7 cellular contexts compared by ENCODE assay signal in genomic region chr19:18940791-18941627, GRCh38. TPM values are rescaled to one million over a fixed set of nuclear protein-coding genes. Genes with fewer than 3 reads are reported as not detected.
DNase-seq lines count a peak whose midpoint lies in the region; ATAC-seq, FAIRE-seq and TF ChIP-seq lines count a peak whose summit lies in the region.

HOMER3 (minus strand) TSS chr19:18941217; CDS start chr19:18938982, 2,235 bp downstream.

- peaks cover 2% of the 10 kb centered on the region for H3K36me3 Mint-ChIP-seq in central memory CD8-positive, alpha-beta T cell (ENCODE audit: insufficient read depth)

- ATAC-seq in activated CD4-positive, CD25-positive, alpha-beta regulatory T cell treated with anti-CD3 and anti-CD28 coated beads, Interleukin-2, amount 50 U/mL, for 24 hours = peak; percentile 86 to 89
- ATAC-seq in central memory CD8-positive, alpha-beta T cell (replicated peaks; ENCODE audit: extremely low read depth, poor library complexity, severe bottlenecking) = peak; percentile 79
- no peak for ATAC-seq in HG02970 (IDR thresholded peaks at IDR 0.05; ENCODE audit: low FRiP score, unreplicated experiment)

- H3K9me3 Mint-ChIP-seq in central memory CD8-positive, alpha-beta T cell = no peaks in the 10 kb centered on the region

- H3K4me1 ChIP-seq in keratinocyte (ENCODE audit: control insufficient read depth, extremely low read depth, insufficient read depth, low read length) = peaks cover 7% of the 10 kb centered on the region

- peaks cover 46% of the 10 kb centered on the region for H3K79me2 ChIP-seq in keratinocyte (ENCODE audit: control insufficient read depth, insufficient read depth, low read length)

- peaks cover 10% of the 10 kb centered on the region for H3K4me1 Mint-ChIP-seq in central memory CD8-positive, alpha-beta T cell

- H3K27me3 ChIP-seq in keratinocyte (ENCODE audit: control insufficient read depth, extremely low read depth, insufficient read depth, low read length) = no peaks in the 10 kb centered on the region

- H3K9ac ChIP-seq in keratinocyte (ENCODE audit: control insufficient read depth, extremely low read depth, insufficient read depth, low read length) = peak within 1 kb of the TSS; percentile 92

- H3K27ac ChIP-seq in keratinocyte (ENCODE audit: control insufficient read depth, insufficient read depth, low read length) = peak within 1 kb of the TSS; percentile 84

- no peaks in the 10 kb centered on the region for H4K20me1 ChIP-seq in keratinocyte (ENCODE audit: control insufficient read depth, extremely low read depth, insufficient read depth, low read length)

- H3K27ac Mint-ChIP-seq in central memory CD8-positive, alpha-beta T cell (ENCODE audit: low read depth) = no peak within 1 kb of the TSS

- H3K4me3 Mint-ChIP-seq in central memory CD8-positive, alpha-beta T cell = peak within 1 kb of the TSS; percentile 75

- no peaks in the 10 kb centered on the region for H3K9me1 ChIP-seq in keratinocyte (ENCODE audit: control insufficient read depth, extremely low read depth, insufficient read depth, low read length)

- no peaks in the 10 kb centered on the region for H3K9me3 ChIP-seq in keratinocyte (ENCODE audit: control insufficient read depth, low read depth, low read length)

- FAIRE-seq in keratinocyte (lab: Jason Lieb, UNC) = no peak

- H3K36me3 ChIP-seq in keratinocyte (ENCODE audit: control insufficient read depth in 2 of 2, extremely low read depth in 1 of 2, insufficient read depth in 2 of 2, low read length in 2 of 2) = peaks cover 14 to 21% of the 10 kb centered on the region in 2 experiments

- H3K27me3 Mint-ChIP-seq in central memory CD8-positive, alpha-beta T cell = peaks cover 42% of the 10 kb centered on the region

- H2AFZ ChIP-seq in keratinocyte (ENCODE audit: control insufficient read depth, low read length) = peak within 1 kb of the TSS; percentile 65

- peak within 1 kb of the TSS; percentile 89 to 96 (median 95) for H3K4me3 ChIP-seq in keratinocyte (ENCODE audit: control insufficient read depth in 2 of 3, extremely low read depth in 1 of 3, insufficient read depth in 2 of 3, low read depth in 1 of 3, low read length in 3 of 3)

- peak; percentile 44 for DNase-seq in NAMALWA (ENCODE audit: low spot score)
- peak; percentile 33 to 45 for DNase-seq in central memory CD8-positive, alpha-beta T cell (ENCODE audit: low spot score in 2 of 2)
- no peak for DNase-seq in keratinocyte (ENCODE audit: low read depth, low spot score)
- peak; percentile 33 to 69 for DNase-seq in stimulated activated CD4-positive, alpha-beta T cell treated with anti-CD3 and anti-CD28 coated beads, Interleukin-12 subunit alpha, Interleukin-12 subunit beta, amount 100 ng/mL, for 24 hours (ENCODE audit: low read depth in 2 of 2)

- dilution Hi-C loops in keratinocyte (cut with MboI; ENCODE audit: extremely low pct_ligation_motif_present, low sequenced_read_pairs) = no loop called here

- peak within 1 kb of the TSS; percentile 91 for H3K4me2 ChIP-seq in keratinocyte (ENCODE audit: control insufficient read depth, extremely low read depth, insufficient read depth, low read depth, low read length)

- TF ChIP-seq CTCF in GM12872 (IDR thresholded peaks at IDR 0.05; ENCODE audit: insufficient read depth, low read depth, low read length) (peak; percentile 24; the same call in 2 of the 3 replicates), keratinocyte (optimal IDR thresholded peaks at IDR 0.05 in 1 of 3, IDR thresholded peaks at IDR 0.05 in 1 of 3, conservative IDR thresholded peaks at IDR 0.05 in 1 of 3; ENCODE audit: extremely low read depth in 1 of 3, insufficient read depth in 2 of 3, low read length in 3 of 3) (peak in 2 of 3 experiments; percentile 12 to 53)

RNA-seq across cellular contexts. Expression of gene HOMER3, which starts in this region (rescaled TPM):
- 97.2 to 188 TPM (median 119 TPM) in 3 replicates for polyA plus RNA-seq in keratinocyte
- polyA plus RNA-seq in keratinocyte (2011; ENCODE audit: low read depth) = 29.7 TPM
- 83.7 and 126 TPM in 2 replicates for polyA plus RNA-seq in keratinocyte (2011; cell fraction: cytosol; rRNA removed)
- 75.0 and 98.0 TPM in 2 replicates for polyA plus RNA-seq in keratinocyte (2011; cell fraction: nucleus; rRNA removed)
- 64.2 and 147 TPM in 2 replicates for polyA plus RNA-seq in keratinocyte (2012; ENCODE audit: low replicate concordance)
- 78.2 to 101 TPM (median 96.4 TPM) in 3 replicates for polyA minus RNA-seq in keratinocyte
- 92.9 TPM for polyA minus RNA-seq in keratinocyte (2011; cell fraction: cytosol; rRNA and poly(A)+ RNA removed)
- polyA minus RNA-seq in keratinocyte (2011; cell fraction: nucleus; rRNA and poly(A)+ RNA removed) = 25.5 and 34.7 TPM in 2 replicates
